In the genomic region with DNA sequence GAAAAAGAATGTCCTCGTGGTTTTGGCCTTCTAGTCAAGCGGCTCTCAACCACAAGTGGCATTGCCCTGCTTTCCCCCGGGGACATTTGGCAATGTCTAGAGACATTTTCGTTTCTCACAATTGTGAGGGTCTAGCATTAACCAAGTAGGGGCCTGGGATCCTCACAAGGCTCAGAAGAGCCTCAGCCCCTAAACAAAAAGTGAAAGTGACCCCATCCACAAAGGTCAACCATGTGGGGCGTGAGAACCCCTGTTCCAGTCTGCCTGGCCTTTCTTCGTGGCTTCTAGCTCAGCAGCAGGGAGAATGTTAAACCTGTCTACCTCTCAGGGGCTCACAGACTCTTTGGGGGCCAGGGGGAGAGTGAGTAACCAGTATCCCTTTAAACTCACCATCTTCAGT, we compare ENCODE assay signal across 29 cellular contexts. TPM values are rescaled to one million over a fixed set of nuclear protein-coding genes. Genes with fewer than 3 reads are reported as not detected.
A peak's percentile ranks its signal among the peaks of the same experiment; 100 is the strongest.
DNase-seq lines count a peak whose midpoint lies in the region; ATAC-seq, FAIRE-seq and TF ChIP-seq lines count a peak whose summit lies in the region.
"Had no signal": no experiment of that assay in that cellular context is flagged by ENCODE, and none has a peak within 500 bp of the region (broad histone marks: within the 10 kb centered on the region; RNA-seq: fewer than 3 reads in every experiment).

No MANE protein-coding gene starts in this region.

- peaks cover 8% of the 10 kb centered on the region for H3K4me1 Mint-ChIP-seq in activated CD8-positive, alpha-beta T cell treated with anti-CD3 and anti-CD28 coated beads for 36 hours (ENCODE audit: low read depth)
- H3K4me1 Mint-ChIP-seq in activated CD8-positive, alpha-beta T cell treated with anti-CD3 and anti-CD28 coated beads, Interleukin-2, amount 10 ng/mL, durations not matched to agents 7 days and 5 days (ENCODE audit: low read depth), result peaks cover 31% of the 10 kb centered on the region
- peaks cover 38% of the 10 kb centered on the region for H3K4me1 Mint-ChIP-seq in neural crest cell

- POLR2A ChIA-PET in activated CD8-positive, alpha-beta T cell treated with anti-CD3 and anti-CD28 coated beads for 36 hours (lab: Charles Lee), result no interaction called here
- POLR2A ChIA-PET in activated CD8-positive, alpha-beta T cell treated with anti-CD3 and anti-CD28 coated beads, Interleukin-2, amount 10 ng/mL, durations not matched to agents 7 days and 5 days (lab: Charles Lee), result no interaction called here

- no peaks in the 10 kb centered on the region for H3K36me3 ChIP-seq in BLaER1 treated with 17β-estradiol and CSF1 and Interleukin-3, amounts not matched to agents 10 nM and 100 nM

- CTCF ChIA-PET in activated CD8-positive, alpha-beta T cell treated with anti-CD3 and anti-CD28 coated beads for 36 hours (lab: Charles Lee), result interaction anchor here (1.0 to 5.1 kb wide), 4 partner anchors 10 to 114 kb away, joined by 3 to 50 read pairs (median 10); no protein-coding TSS in a partner anchor
- CTCF ChIA-PET in activated CD8-positive, alpha-beta T cell treated with anti-CD3 and anti-CD28 coated beads, Interleukin-2, amount 10 ng/mL, durations not matched to agents 7 days and 5 days (lab: Charles Lee), result interaction anchor here (1.3 to 2.3 kb wide), 6 partner anchors 10 to 769 kb away, joined by 4 to 47 read pairs (median 10); a partner anchor contains a TSS

- no peak overlapping the region for H3K4me3 Mint-ChIP-seq in activated CD8-positive, alpha-beta T cell treated with anti-CD3 and anti-CD28 coated beads for 36 hours
- no peak overlapping the region for H3K4me3 Mint-ChIP-seq in activated CD8-positive, alpha-beta T cell treated with anti-CD3 and anti-CD28 coated beads, Interleukin-2, amount 10 ng/mL, durations not matched to agents 7 days and 5 days
- H3K4me3 Mint-ChIP-seq in neural crest cell, result peak overlapping the region; percentile 47
- H3K4me3 Mint-ChIP-seq: HFFc6 had no signal

- no peak overlapping the region for H3K4me3 ChIP-seq in BLaER1 treated with 17β-estradiol and CSF1 and Interleukin-3, amounts not matched to agents 10 nM and 100 nM
- H3K4me3 ChIP-seq: HAP-1, MG63 had no signal

- peaks cover 0 to 1% (median under 1%) of the 10 kb centered on the region in 11 experiments; a peak in 10 of 22 replicates for H4K20me1 ChIP-seq in BLaER1 treated with 17β-estradiol and CSF1 and Interleukin-3, amounts not matched to agents 10 nM and 100 nM

- no peaks in the 10 kb centered on the region for H3K9me3 Mint-ChIP-seq in activated CD8-positive, alpha-beta T cell treated with anti-CD3 and anti-CD28 coated beads for 36 hours
- H3K9me3 Mint-ChIP-seq in activated CD8-positive, alpha-beta T cell treated with anti-CD3 and anti-CD28 coated beads, Interleukin-2, amount 10 ng/mL, durations not matched to agents 7 days and 5 days (ENCODE audit: insufficient read depth), result no peaks in the 10 kb centered on the region
- no peaks in the 10 kb centered on the region for H3K9me3 Mint-ChIP-seq in neural crest cell

- peak overlapping the region; percentile 15 to 74 (median 57); a peak in 19 of 22 replicates for H3K4me2 ChIP-seq in BLaER1 treated with 17β-estradiol and CSF1 and Interleukin-3, amounts not matched to agents 10 nM and 100 nM

- H3K9ac ChIP-seq in BLaER1 treated with 17β-estradiol and CSF1 and Interleukin-3, amounts not matched to agents 10 nM and 100 nM, result peak overlapping the region in 3 of 11 experiments; percentile 30 to 54 (median 41); a peak in 4 of 22 replicates

- no peak for ATAC-seq in activated CD8-positive, alpha-beta T cell treated with anti-CD3 and anti-CD28 coated beads for 36 hours
- ATAC-seq in activated CD8-positive, alpha-beta T cell treated with anti-CD3 and anti-CD28 coated beads, Interleukin-2, amount 10 ng/mL, durations not matched to agents 7 days and 5 days, result no peak
- no peak for ATAC-seq in HG02571 (IDR thresholded peaks at IDR 0.05; ENCODE audit: unreplicated experiment)

- no peaks in the 10 kb centered on the region for H3K9me3 ChIP-seq in BLaER1 treated with 17β-estradiol and CSF1 and Interleukin-3, amounts not matched to agents 10 nM and 100 nM (replicated peaks in 1 of 11)
- H3K9me3 ChIP-seq: BE2C, HAP-1, MG63 had no signal

- no peak for TF ChIP-seq CTCF in activated CD8-positive, alpha-beta T cell treated with anti-CD3 and anti-CD28 coated beads for 36 hours (IDR thresholded peaks at IDR 0.05)
- TF ChIP-seq CTCF in neural crest cell (conservative IDR thresholded peaks at IDR 0.05), result no peak

- DNase-seq in activated CD8-positive, alpha-beta T cell treated with anti-CD3 and anti-CD28 coated beads for 36 hours, result peak; percentile 33
- DNase-seq in activated CD8-positive, alpha-beta T cell treated with anti-CD3 and anti-CD28 coated beads, Interleukin-2, amount 10 ng/mL, durations not matched to agents 7 days and 5 days, result no peak
- DNase-seq in GM19239 (ENCODE audit: insufficient read length, low spot score) (no peak), neural crest cell (ENCODE audit: low read depth, low spot score) (no peak), hepatic stellate cell (ENCODE audit: low spot score) (no peak), NCI-H1092 treated with DMSO at 0.1 percent for 48 hours (lab: John Stamatoyannopoulos, UW) (no peak)
- DNase-seq: BE2C; CD4-positive, CD25-positive, alpha-beta regulatory T cell; HFFc6; IMR-90; KG1; MG63; NCI-H1417; NCI-H1694; NCI-H2081 treated with DMSO at 0.1 percent for 48 hours; NCI-H2171; NCI-H226; NCI-H510A; NCI-H69; SHP77 had no signal

- peaks cover 4 to 29% (median 26%) of the 10 kb centered on the region in 10 experiments for H3K4me1 ChIP-seq in BLaER1 treated with 17β-estradiol and CSF1 and Interleukin-3, amounts not matched to agents 10 nM and 100 nM

- H3K27me3 ChIP-seq in BLaER1 treated with 17β-estradiol and CSF1 and Interleukin-3, amounts not matched to agents 10 nM and 100 nM, result peaks cover 0 to 15% (median 0%) of the 10 kb centered on the region in 11 experiments; a peak in 3 of 22 replicates
- H3K27me3 ChIP-seq: BE2C had no signal

- peak overlapping the region in 1 of 11 experiments; percentile 17; a peak in 3 of 22 replicates for H3K27ac ChIP-seq in BLaER1 treated with 17β-estradiol and CSF1 and Interleukin-3, amounts not matched to agents 10 nM and 100 nM
- H3K27ac ChIP-seq: 22Rv1, RWPE1 had no signal

- peaks cover 4% of the 10 kb centered on the region for H3K36me3 Mint-ChIP-seq in activated CD8-positive, alpha-beta T cell treated with anti-CD3 and anti-CD28 coated beads for 36 hours (ENCODE audit: low read depth)
- H3K36me3 Mint-ChIP-seq in activated CD8-positive, alpha-beta T cell treated with anti-CD3 and anti-CD28 coated beads, Interleukin-2, amount 10 ng/mL, durations not matched to agents 7 days and 5 days (ENCODE audit: low read depth), result peaks cover 3% of the 10 kb centered on the region
- peaks cover 3% of the 10 kb centered on the region for H3K36me3 Mint-ChIP-seq in neural crest cell (ENCODE audit: low read depth)

- peaks cover 26% of the 10 kb centered on the region for H3K27me3 Mint-ChIP-seq in activated CD8-positive, alpha-beta T cell treated with anti-CD3 and anti-CD28 coated beads for 36 hours
- H3K27me3 Mint-ChIP-seq in activated CD8-positive, alpha-beta T cell treated with anti-CD3 and anti-CD28 coated beads, Interleukin-2, amount 10 ng/mL, durations not matched to agents 7 days and 5 days (ENCODE audit: low read depth), result peaks cover 17% of the 10 kb centered on the region
- H3K27me3 Mint-ChIP-seq in neural crest cell (ENCODE audit: low read depth), result peaks cover 40% of the 10 kb centered on the region

- FAIRE-seq in GM19239 (lab: Jason Lieb, UNC), result peak; percentile 51
- FAIRE-seq: D721Med, G401.6, GM12892 had no signal

- intact Hi-C loops in activated CD8-positive, alpha-beta T cell treated with anti-CD3 and anti-CD28 coated beads for 36 hours (cut with micrococcal nuclease), result no loop called here

- H3K27ac Mint-ChIP-seq in activated CD8-positive, alpha-beta T cell treated with anti-CD3 and anti-CD28 coated beads for 36 hours, result no peak overlapping the region
- H3K27ac Mint-ChIP-seq in activated CD8-positive, alpha-beta T cell treated with anti-CD3 and anti-CD28 coated beads, Interleukin-2, amount 10 ng/mL, durations not matched to agents 7 days and 5 days, result no peak overlapping the region
- H3K27ac Mint-ChIP-seq in neural crest cell (ENCODE audit: unreplicated experiment), result no peak overlapping the region
- H3K27ac Mint-ChIP-seq: CD4-positive, CD25-positive, alpha-beta regulatory T cell; GM23338; HFFc6 had no signal

RNA-seq across cellular contexts. Expression of a gene that starts 4.8 kb away (rescaled TPM):
- 1,000 to 10,000 TPM; 1,500 to 1,574 TPM for total RNA-seq in activated CD8-positive, alpha-beta T cell treated with anti-CD3 and anti-CD28 coated beads for 36 hours
- total RNA-seq in activated CD8-positive, alpha-beta T cell treated with anti-CD3 and anti-CD28 coated beads, Interleukin-2, amount 10 ng/mL, durations not matched to agents 7 days and 5 days, result 1,000 to 10,000 TPM in 1 of 2 experiments, 100 to 1,000 TPM in 1; 959 to 1,020 TPM
- 967 and 1,042 TPM in 2 replicates for total RNA-seq in neural crest cell

RNA-seq across cellular contexts. Expression of a gene that starts 14.7 kb away (rescaled TPM):
- total RNA-seq in activated CD8-positive, alpha-beta T cell treated with anti-CD3 and anti-CD28 coated beads for 36 hours, result 1 to 10 TPM; 3.4 to 4.9 TPM
- 1 to 10 TPM; 4.7 to 6.3 TPM for total RNA-seq in activated CD8-positive, alpha-beta T cell treated with anti-CD3 and anti-CD28 coated beads, Interleukin-2, amount 10 ng/mL, durations not matched to agents 7 days and 5 days
- 2.4 and 3.0 TPM in 2 replicates for total RNA-seq in neural crest cell
